Comparison of ENCODE assay signal across 8 cellular contexts in the genomic region with DNA sequence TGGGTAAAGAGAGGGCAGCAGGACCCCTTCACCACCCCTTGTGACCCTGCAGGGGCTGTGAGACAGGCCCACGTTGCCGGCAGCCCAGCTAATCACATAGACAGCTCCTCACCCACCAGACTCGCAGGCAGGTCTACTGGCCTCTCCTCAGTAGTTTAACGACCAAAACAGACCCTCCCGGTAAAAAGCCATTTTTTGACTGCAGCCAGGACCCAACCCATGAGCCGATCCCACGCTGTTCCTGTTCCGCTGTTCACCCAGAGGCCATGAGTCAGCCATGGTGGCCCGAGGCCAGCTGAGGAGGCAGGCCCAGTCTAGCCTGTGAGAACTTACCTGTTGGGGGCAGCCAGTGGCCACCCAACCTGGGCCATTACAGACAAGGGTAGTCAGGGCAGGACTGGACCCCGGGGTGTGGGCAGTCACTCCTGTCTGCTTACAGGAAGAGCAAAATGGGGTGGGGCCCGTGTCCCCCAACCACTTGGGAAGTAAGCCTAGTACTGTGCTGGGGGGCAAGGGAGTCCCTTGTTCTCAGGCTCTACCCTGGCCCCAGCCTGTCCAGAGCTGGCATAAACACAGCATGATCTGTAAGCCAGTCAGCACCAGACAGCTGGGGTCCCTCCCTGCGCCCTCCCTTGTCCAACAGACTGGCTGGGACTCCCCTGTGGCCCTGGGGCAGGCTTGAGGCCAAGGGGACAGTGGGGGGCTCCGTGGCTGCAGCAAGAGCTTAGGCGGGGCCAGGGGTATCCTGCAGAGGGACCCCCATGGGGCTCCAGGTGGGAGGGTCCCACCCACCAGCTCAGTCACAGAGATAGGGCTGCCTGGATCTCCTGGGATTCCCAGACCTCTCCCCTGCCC.
DNase-seq lines count a peak whose midpoint lies in the region; ATAC-seq and TF ChIP-seq lines count a peak whose summit lies in the region.

No MANE protein-coding gene starts in this region.

- POLR2A ChIA-PET in RWPE1 (lab: Yijun Ruan, JAX; ENCODE audit: low non-redundant PET) = interaction anchor here (0.7 kb wide), 1 partner anchor 10 kb away, joined by 4 read pairs; no protein-coding TSS in a partner anchor

- H3K4me2 ChIP-seq in DND-41 (ENCODE audit: insufficient read depth, low read length) = no peak overlapping the region

- H2AFZ ChIP-seq in DND-41 (ENCODE audit: low read depth, low read length) = no peak overlapping the region

- intact Hi-C loops in esophagus squamous epithelium (cut with DNase I) = loop anchor here (5.0 to 10.0 kb wide), 2 partner anchors 99 to 121 kb away; no protein-coding TSS in a partner anchor
- intact Hi-C loops in ovary (cut with DNase I) = no loop called here

- H3K9me3 ChIP-seq in DND-41 (ENCODE audit: insufficient read depth, low read length, severe bottlenecking) (no peaks in the 10 kb centered on the region), esophagus squamous epithelium (no peaks in the 10 kb centered on the region), ovary (no peaks in the 10 kb centered on the region)

- no peak for TF ChIP-seq EP300 in ovary (IDR thresholded peaks at IDR 0.05)

- H3K4me1 ChIP-seq in DND-41 (ENCODE audit: insufficient read depth, low read length) (no peaks in the 10 kb centered on the region), esophagus squamous epithelium (peaks cover 27 to 56% (median 30%) of the 10 kb centered on the region in 3 donors), ovary (ENCODE audit: insufficient read depth) (peaks cover 9% of the 10 kb centered on the region)

- TF ChIP-seq CTCF in DND-41 (IDR thresholded peaks at IDR 0.05; ENCODE audit: borderline replicate concordance, extremely low read depth, low read length, poor library complexity, severe bottlenecking) = no peak
- TF ChIP-seq CTCF in RWPE1 (conservative IDR thresholded peaks at IDR 0.05; ENCODE audit: low read depth) = no peak
- TF ChIP-seq CTCF in esophagus squamous epithelium (IDR thresholded peaks at IDR 0.05) = no peak
- TF ChIP-seq CTCF in ovary (IDR thresholded peaks at IDR 0.05) = no peak

- no peak for TF ChIP-seq POLR2A in esophagus squamous epithelium (IDR thresholded peaks at IDR 0.05)
- no peak for TF ChIP-seq POLR2A in ovary (IDR thresholded peaks at IDR 0.05)

- H3K27ac ChIP-seq in DND-41 (ENCODE audit: low read length) (no peak overlapping the region), RWPE1 (peak overlapping the region; percentile 92), esophagus squamous epithelium (peak overlapping the region; percentile 83 to 92 (median 88)), ovary (peak overlapping the region in 1 of 2 donors; percentile 1)

- ATAC-seq in DND-41 (ENCODE audit: insufficient read depth, low read depth) (no peak), GM18517 (IDR thresholded peaks at IDR 0.05; ENCODE audit: unreplicated experiment) (no peak), HG02973 (IDR thresholded peaks at IDR 0.05; ENCODE audit: unreplicated experiment) (no peak), GM18858 (IDR thresholded peaks at IDR 0.05; ENCODE audit: unreplicated experiment) (no peak)

- H3K27me3 ChIP-seq in DND-41 (ENCODE audit: insufficient read depth, low read length, poor library complexity) (no peaks in the 10 kb centered on the region), esophagus squamous epithelium (no peaks in the 10 kb centered on the region), ovary (no peaks in the 10 kb centered on the region)

- 0 to 35% methylated on average over 1 to 4 of the region's 14 CpGs for WGBS in esophagus squamous epithelium, 2 donors
- 32 to 37% (median 36%) methylated on average over 14 of the region's 14 CpGs for WGBS in ovary, 3 donors

- H3K79me2 ChIP-seq in DND-41 (ENCODE audit: insufficient read depth, low read length) = no peaks in the 10 kb centered on the region

- no peak overlapping the region for H3K4me3 ChIP-seq in DND-41 (ENCODE audit: low read depth in 1 of 2, low read length in 2 of 2)
- peak overlapping the region in 3 of 4 donors; percentile 46 to 74 (median 56) for H3K4me3 ChIP-seq in esophagus squamous epithelium
- no peak overlapping the region for H3K4me3 ChIP-seq in ovary

- no peak overlapping the region for H3K9ac ChIP-seq in DND-41 (ENCODE audit: low read depth, low read length)

- CTCF ChIA-PET in RWPE1 (lab: Yijun Ruan, JAX) = interaction anchor here (0.6 to 0.7 kb wide), 3 partner anchors 60 to 667 kb away, joined by 3 to 4 read pairs (median 3); no protein-coding TSS in a partner anchor

- H3K36me3 ChIP-seq in DND-41 (ENCODE audit: insufficient read depth, low read length) (no peaks in the 10 kb centered on the region), esophagus squamous epithelium (no peaks in the 10 kb centered on the region), ovary (no peaks in the 10 kb centered on the region)

- DNase-seq in DND-41 (peak; percentile 3), RWPE1 (ENCODE audit: low spot score) (peak; percentile 99), esophagus squamous epithelium (lab: John Stamatoyannopoulos, UW) (no peak), ovary (peak; percentile 76 to 87 (median 76)), occipital lobe (lab: John Stamatoyannopoulos, UW) (no peak)

- H4K20me1 ChIP-seq in DND-41 (ENCODE audit: insufficient read depth, low read length) = peaks cover 4% of the 10 kb centered on the region; the same call in 1 of the 2 replicates

Comparison
In these comparisons a context has a peak if more than half of its experiments do, and no peak if none do; other contexts are left out.
1. DNase-seq: peak in DND-41 (single experiment), RWPE1 (single experiment) and ovary (5 of 5); none in esophagus squamous epithelium (single experiment) and occipital lobe (single experiment).
2. H3K4me3 ChIP-seq: peak in esophagus squamous epithelium (3 of 4); none in DND-41 (0 of 2) and ovary (single experiment).